In genomic region chr19:53511933-53512374, GRCh38 we compare ENCODE assay signal across 8 cellular contexts. TPM values are rescaled to one million over a fixed set of nuclear protein-coding genes. Genes with fewer than 3 reads are reported as not detected.
DNase-seq lines count a peak whose midpoint lies in the region; TF ChIP-seq lines count a peak whose summit lies in the region.

No MANE protein-coding gene starts in this region.

- H3K27ac ChIP-seq in breast epithelium = no peak overlapping the region

- DNase-seq in BJ (ENCODE audit: low read depth) (no peak), HFF-Myc (ENCODE audit: extremely low read depth, low read depth) (no peak), T-helper 9 cell (peak; percentile 25), breast epithelium (ENCODE audit: low spot score in 2 of 2) (peak; percentile 28 to 58), iris pigment epithelial cell (ENCODE audit: low read depth) (peak; percentile 77), NCI-H524 treated with DMSO at 0.1 percent for 48 hours (lab: John Stamatoyannopoulos, UW) (no peak), NCI-H446 treated with DMSO at 0.1 percent for 48 hours (lab: John Stamatoyannopoulos, UW) (no peak)
- peak; percentile 36 for DNase-seq in stimulated activated CD4-positive, alpha-beta T cell treated with anti-CD3 and anti-CD28 coated beads, Interleukin-4, amount 100 ng/mL, for 4 hours

- CTCF ChIA-PET in BJ (lab: Yijun Ruan, JAX) = no interaction called here

- no peaks in the 10 kb centered on the region for H3K9me3 ChIP-seq in breast epithelium

- H3K4me3 ChIP-seq in BJ (ENCODE audit: low read depth, low read length) = no peak overlapping the region
- H3K4me3 ChIP-seq in HFF-Myc (replicated peaks; ENCODE audit: low read depth, low read length) = no peak overlapping the region
- no peak overlapping the region for H3K4me3 ChIP-seq in breast epithelium

- H3K27me3 ChIP-seq in BJ (ENCODE audit: control insufficient read depth, insufficient read depth, low read length) (no peaks in the 10 kb centered on the region), breast epithelium (no peaks in the 10 kb centered on the region)

- POLR2A ChIA-PET in BJ (lab: Charles Lee) = no interaction called here

- intact Hi-C loops in breast epithelium (cut with DNase I; ENCODE audit: low total_unique reads) = no loop called here

- peak; percentile 78 for TF ChIP-seq CTCF in BJ (IDR thresholded peaks at IDR 0.05; ENCODE audit: insufficient read depth, low read depth, low read length)
- TF ChIP-seq CTCF in HFF-Myc (IDR thresholded peaks at IDR 0.05; ENCODE audit: low read depth, low read length, missing control alignments) = peak; percentile 42
- TF ChIP-seq CTCF in breast epithelium (IDR thresholded peaks at IDR 0.05) = peak; percentile 15 to 69 (median 68)

- H3K36me3 ChIP-seq in BJ (ENCODE audit: control insufficient read depth, insufficient read depth, low read length) = no peaks in the 10 kb centered on the region
- no peaks in the 10 kb centered on the region for H3K36me3 ChIP-seq in breast epithelium

- no peaks in the 10 kb centered on the region for H3K4me1 ChIP-seq in breast epithelium

- no peak for TF ChIP-seq POLR2A in breast epithelium (IDR thresholded peaks at IDR 0.05)

RNA-seq across cellular contexts. Expression of gene ZNF331, which starts 26.0 kb away (rescaled TPM):
- polyA plus RNA-seq in BJ (2011; rRNA removed) = 4.8 and 6.1 TPM in 2 replicates
- 6.2 and 9.2 TPM in 2 replicates for polyA minus RNA-seq in BJ (2011; rRNA and poly(A)+ RNA removed)
- total RNA-seq in breast epithelium = 10 to 100 TPM; 19.5 to 84.4 (median 46.5) TPM

RNA-seq across cellular contexts. Expression of gene ZNF813, which starts 44.4 kb away (rescaled TPM):
- polyA plus RNA-seq in BJ (2011; rRNA removed) = 0.60 and 1.5 TPM in 2 replicates
- polyA minus RNA-seq in BJ (2011; rRNA and poly(A)+ RNA removed) = 1.2 and 1.3 TPM in 2 replicates
- 1 to 10 TPM; 3.3 to 7.0 (median 3.4) TPM for total RNA-seq in breast epithelium

Comparison
In these comparisons a context has a peak if more than half of its experiments do, and no peak if none do; other contexts are left out.
1. DNase-seq: peak in T-helper 9 cell (single experiment), breast epithelium (2 of 2), iris pigment epithelial cell (single experiment) and stimulated activated CD4-positive, alpha-beta T cell treated with anti-CD3 and anti-CD28 coated beads, Interleukin-4, amount 100 ng/mL, for 4 hours (2 of 2); none in BJ (single experiment), HFF-Myc (single experiment), NCI-H524 treated with DMSO at 0.1 percent for 48 hours (single experiment) and NCI-H446 treated with DMSO at 0.1 percent for 48 hours (single experiment).
2. Peak in every context shown above with its lines, with median percentiles within 50 percentile points of each other: CTCF ChIP-seq.